9 cellular contexts compared by ENCODE assay signal in the genomic region with DNA sequence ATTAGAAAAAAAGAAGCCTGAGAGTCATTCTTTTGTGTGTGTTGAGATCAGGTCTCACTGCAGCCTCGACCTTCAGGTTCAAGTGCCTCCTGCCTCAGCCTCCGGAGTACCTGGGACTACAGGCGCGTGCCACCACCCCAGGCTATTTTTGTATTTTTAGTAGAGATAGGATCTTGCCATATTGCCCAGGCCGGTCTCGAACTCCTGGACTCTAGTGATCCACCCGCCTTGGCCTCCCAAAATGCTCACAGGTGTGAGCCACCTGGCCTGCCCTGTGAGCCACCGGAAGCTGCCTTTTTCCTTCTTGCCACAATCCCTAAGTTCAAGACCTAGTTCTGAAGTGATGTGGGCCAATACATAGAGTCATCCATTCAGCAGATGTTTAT. TPM values are rescaled to one million over a fixed set of nuclear protein-coding genes. Genes with fewer than 3 reads are reported as not detected.
DNase-seq lines count a peak whose midpoint lies in the region; ATAC-seq and TF ChIP-seq lines count a peak whose summit lies in the region.
"Had no signal": no experiment of that assay in that cellular context is flagged by ENCODE, and none has a peak within 500 bp of the region (broad histone marks: within the 10 kb centered on the region; RNA-seq: fewer than 3 reads in every experiment).

No MANE protein-coding gene starts in this region.

- peak overlapping the region; percentile 94 for H3K4me3 ChIP-seq in SJSA1
- peak overlapping the region; percentile 64 to 99 (median 89) for H3K4me3 ChIP-seq in esophagus squamous epithelium

- H3K27ac ChIP-seq in SJSA1, result peak overlapping the region; percentile 99
- peak overlapping the region; percentile 91 to 100 (median 98) for H3K27ac ChIP-seq in esophagus squamous epithelium

- intact Hi-C loops in esophagus squamous epithelium (cut with DNase I), result loop anchor here (5.0 kb wide), 1 partner anchor 147 kb away; no protein-coding TSS in a partner anchor

- no peak for TF ChIP-seq POLR2A in esophagus squamous epithelium (IDR thresholded peaks at IDR 0.05)

- H3K9ac ChIP-seq in ES-I3 (ENCODE audit: low read depth, low read length), result peak overlapping the region; percentile 85; the same call in 1 of the 2 replicates

- H3K36me3 ChIP-seq in ES-I3 (ENCODE audit: insufficient read depth, low read length), result no peaks in the 10 kb centered on the region
- H3K36me3 ChIP-seq in SJSA1, result peaks cover 3% of the 10 kb centered on the region
- H3K36me3 ChIP-seq in esophagus squamous epithelium, result no peaks in the 10 kb centered on the region

- H3K27ac Mint-ChIP-seq in progenitor cell of endocrine pancreas, result peak overlapping the region; percentile 93

- peaks cover 7% of the 10 kb centered on the region for H3K4me1 Mint-ChIP-seq in progenitor cell of endocrine pancreas (ENCODE audit: low read depth)

- DNase-seq in SJSA1 (ENCODE audit: low read depth in 1 of 2, low spot score in 2 of 2) (no peak), esophagus squamous epithelium (lab: John Stamatoyannopoulos, UW) (no peak), progenitor cell of endocrine pancreas (ENCODE audit: low spot score, unreplicated experiment) (no peak), GM13977 (ENCODE audit: low spot score) (no peak)

- TF ChIP-seq CTCF in esophagus squamous epithelium (IDR thresholded peaks at IDR 0.05) (no peak), progenitor cell of endocrine pancreas (IDR thresholded peaks at IDR 0.05; ENCODE audit: unreplicated experiment) (no peak), GM13977 (IDR thresholded peaks at IDR 0.05; ENCODE audit: extremely low read depth, insufficient read depth, missing control alignments) (no peak)

- H3K27me3 Mint-ChIP-seq in progenitor cell of endocrine pancreas, result no peaks in the 10 kb centered on the region

- H3K9me3 Mint-ChIP-seq in progenitor cell of endocrine pancreas (ENCODE audit: low read depth), result peaks cover 4% of the 10 kb centered on the region

- H3K9me3 ChIP-seq in ES-I3 (ENCODE audit: control insufficient read depth, insufficient read depth, low read length) (no peaks in the 10 kb centered on the region), SJSA1 (replicated peaks) (no peaks in the 10 kb centered on the region), esophagus squamous epithelium (no peaks in the 10 kb centered on the region)

- H3K4me3 Mint-ChIP-seq in progenitor cell of endocrine pancreas (ENCODE audit: low read depth), result peak overlapping the region; percentile 88

- 72 to 80% methylated on average over 7 to 8 of the region's 8 CpGs for WGBS in esophagus squamous epithelium, 2 donors

- H3K4me1 ChIP-seq in ES-I3 (ENCODE audit: insufficient read depth, low read length) (no peaks in the 10 kb centered on the region), SJSA1 (replicated peaks) (peaks cover 11% of the 10 kb centered on the region), esophagus squamous epithelium (peaks cover 0 to 18% (median 3%) of the 10 kb centered on the region in 3 donors)

- no peaks in the 10 kb centered on the region for H3K27me3 ChIP-seq in SJSA1 (replicated peaks)
- no peaks in the 10 kb centered on the region for H3K27me3 ChIP-seq in esophagus squamous epithelium

- no peaks in the 10 kb centered on the region for H3K36me3 Mint-ChIP-seq in progenitor cell of endocrine pancreas (ENCODE audit: insufficient read depth)

- no peak for ATAC-seq in HG03432 (IDR thresholded peaks at IDR 0.05; ENCODE audit: unreplicated experiment)
- no peak for ATAC-seq in GM21619 (IDR thresholded peaks at IDR 0.05; ENCODE audit: unreplicated experiment)
- ATAC-seq in GM21723 (IDR thresholded peaks at IDR 0.05; ENCODE audit: unreplicated experiment), result no peak

- in situ Hi-C loops in GM13977 (cut with MboI; ENCODE audit: low pct_unique_long_range_greater_than_20kb, low sequenced_read_pairs, unreplicated experiment), result loop anchor here (25.0 kb wide), 1 partner anchor 433 kb away; no protein-coding TSS in a partner anchor

RNA-seq across cellular contexts. Expression of a gene that starts 0.4 kb away (rescaled TPM):
- 8.9 and 10.7 TPM in 2 replicates for total RNA-seq in SJSA1 (2014; rRNA removed; shearing (Covaris generic))
- total RNA-seq in esophagus squamous epithelium (10 to 100 TPM in 1 of 4 donors, 1 to 10 TPM in 3; 1.6 to 11.3 (median 6.7) TPM), progenitor cell of endocrine pancreas (3.4 and 3.7 TPM in 2 replicates)

RNA-seq across cellular contexts. Expression of a gene that starts 50.6 kb away (rescaled TPM):
- 0.11 TPM in 1 of 2 replicates, not detected in the other for total RNA-seq in SJSA1 (2014; rRNA removed; shearing (Covaris generic))
- total RNA-seq in esophagus squamous epithelium, result 1 to 10 TPM in 1 of 4 donors, under 1 TPM in 1, not detected in 2; 0.40 to 2.0 TPM
- 0.46 and 1.00 TPM in 2 replicates for total RNA-seq in progenitor cell of endocrine pancreas
- total RNA-seq: dermis microvascular lymphatic vessel endothelial cell had no signal
